ENCODE assay signal across 15 cellular contexts in the genomic region with DNA sequence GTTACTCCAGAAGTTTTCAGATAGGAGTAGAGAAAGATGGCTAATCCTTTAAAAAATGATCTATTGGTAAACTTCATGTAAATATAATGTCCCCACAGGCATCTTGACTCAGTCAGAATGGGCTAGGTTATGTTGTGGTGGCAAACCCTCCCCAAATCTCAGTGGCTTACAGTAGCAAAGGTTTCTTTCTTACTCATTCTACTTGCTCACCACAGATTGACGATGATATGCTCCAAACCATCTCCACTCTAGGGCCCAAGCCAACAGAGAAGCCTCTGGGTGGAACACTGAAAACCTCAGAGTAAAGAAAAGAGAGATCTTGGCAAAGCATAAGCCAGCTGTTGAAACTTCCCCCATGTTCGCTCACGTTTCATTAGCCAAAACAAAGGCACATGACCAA.
A peak's percentile ranks its signal among the peaks of the same experiment; 100 is the strongest.
DNase-seq lines count a peak whose midpoint lies in the region; ATAC-seq, FAIRE-seq and TF ChIP-seq lines count a peak whose summit lies in the region.
"Had no signal": no experiment of that assay in that cellular context is flagged by ENCODE, and none has a peak within 500 bp of the region (broad histone marks: within the 10 kb centered on the region; RNA-seq: fewer than 3 reads in every experiment).

No MANE protein-coding gene starts in this region.

- no peak overlapping the region for H3K27ac ChIP-seq in small intestine (ENCODE audit: low read depth in 1 of 2, low read length in 1 of 2)
- H3K27ac ChIP-seq: lower lobe of right lung, SK-N-MC, upper lobe of right lung had no signal

- no peak for FAIRE-seq in small intestine (lab: Jason Lieb, UNC)
- FAIRE-seq: endometrium had no signal

- H3K27me3 Mint-ChIP-seq in activated CD8-positive, alpha-beta memory T cell treated with anti-CD3 and anti-CD28 coated beads, Interleukin-2, amount 10 ng/mL, durations not matched to agents 7 days and 5 days: peaks cover 43% of the 10 kb centered on the region
- peaks cover 3% of the 10 kb centered on the region for H3K27me3 Mint-ChIP-seq in HFFc6 (ENCODE audit: insufficient read depth)

- no peak overlapping the region for H3K4me3 Mint-ChIP-seq in activated CD8-positive, alpha-beta memory T cell treated with anti-CD3 and anti-CD28 coated beads, Interleukin-2, amount 10 ng/mL, durations not matched to agents 7 days and 5 days
- no peak overlapping the region for H3K4me3 Mint-ChIP-seq in HFFc6
- H3K4me3 Mint-ChIP-seq: immature natural killer cell; naive thymus-derived CD8-positive, alpha-beta T cell had no signal

- DNase-seq in activated CD8-positive, alpha-beta memory T cell treated with anti-CD3 and anti-CD28 coated beads, Interleukin-2, amount 10 ng/mL, durations not matched to agents 7 days and 5 days: peak; percentile 55
- DNase-seq in activated CD8-positive, alpha-beta memory T cell treated with anti-CD3 and anti-CD28 coated beads for 24 hours: no peak
- peak; percentile 29 for DNase-seq in HFFc6
- DNase-seq in ecto neural progenitor cell (ENCODE audit: low spot score): peak; percentile 21
- DNase-seq in stimulated activated CD4-positive, alpha-beta T cell treated with anti-CD3 and anti-CD28 coated beads, TNF-alpha, amount 100 ng/mL, for 48 hours (ENCODE audit: low read depth in 3 of 3): peak in 2 of 3 donors; percentile 10 to 32
- DNase-seq in NCI-H1105 treated with DMSO at 0.1 percent for 48 hours (lab: John Stamatoyannopoulos, UW): no peak
- DNase-seq in small intestine: no peak
- DNase-seq in C1 segment of cervical spinal cord (lab: John Stamatoyannopoulos, UW): no peak
- DNase-seq: COR-L47; immature natural killer cell; lower lobe of right lung; naive thymus-derived CD8-positive, alpha-beta T cell; upper lobe of right lung had no signal

- 80 to 92% (median 82%) methylated on average over 3 of the region's 3 CpGs for WGBS in small intestine, 3 donors

- TF ChIP-seq CTCF in HFFc6 (IDR thresholded peaks at IDR 0.05): no peak

- peak; percentile 69 for ATAC-seq in activated CD8-positive, alpha-beta memory T cell treated with anti-CD3 and anti-CD28 coated beads, Interleukin-2, amount 10 ng/mL, durations not matched to agents 7 days and 5 days
- ATAC-seq: lower lobe of right lung; naive thymus-derived CD8-positive, alpha-beta T cell; upper lobe of right lung had no signal

- peaks cover 0 to 2% of the 10 kb centered on the region in 2 donors for H3K27me3 ChIP-seq in small intestine (ENCODE audit: control insufficient read depth in 2 of 2, insufficient read depth in 2 of 2, low read length in 2 of 2)
- H3K27me3 ChIP-seq: upper lobe of right lung had no signal

- no peaks in the 10 kb centered on the region for H3K36me3 ChIP-seq in small intestine (ENCODE audit: control insufficient read depth in 2 of 2, insufficient read depth in 2 of 2, low read length in 2 of 2)
- H3K36me3 ChIP-seq: lower lobe of right lung, upper lobe of right lung had no signal

- H3K4me1 ChIP-seq in small intestine (ENCODE audit: control insufficient read depth in 2 of 2, insufficient read depth in 1 of 2, low read depth in 1 of 2, low read length in 1 of 2): no peaks in the 10 kb centered on the region
- H3K4me1 ChIP-seq: lower lobe of right lung, upper lobe of right lung had no signal

- peaks cover 11% of the 10 kb centered on the region for H3K4me1 Mint-ChIP-seq in activated CD8-positive, alpha-beta memory T cell treated with anti-CD3 and anti-CD28 coated beads, Interleukin-2, amount 10 ng/mL, durations not matched to agents 7 days and 5 days
- H3K4me1 Mint-ChIP-seq in HFFc6 (ENCODE audit: low read depth): peaks cover 46% of the 10 kb centered on the region
- H3K4me1 Mint-ChIP-seq: immature natural killer cell; naive thymus-derived CD8-positive, alpha-beta T cell had no signal

- H3K9me3 ChIP-seq in small intestine (ENCODE audit: control insufficient read depth, low read depth): no peaks in the 10 kb centered on the region
- H3K9me3 ChIP-seq: lower lobe of right lung, upper lobe of right lung had no signal

- no peaks in the 10 kb centered on the region for H3K9me3 Mint-ChIP-seq in activated CD8-positive, alpha-beta memory T cell treated with anti-CD3 and anti-CD28 coated beads, Interleukin-2, amount 10 ng/mL, durations not matched to agents 7 days and 5 days (ENCODE audit: low read depth)
- no peaks in the 10 kb centered on the region for H3K9me3 Mint-ChIP-seq in HFFc6
- H3K9me3 Mint-ChIP-seq: immature natural killer cell had no signal

- CTCF ChIA-PET in activated CD8-positive, alpha-beta memory T cell treated with anti-CD3 and anti-CD28 coated beads, Interleukin-2, amount 10 ng/mL, durations not matched to agents 7 days and 5 days (lab: Charles Lee): no interaction called here

- H3K36me3 Mint-ChIP-seq in activated CD8-positive, alpha-beta memory T cell treated with anti-CD3 and anti-CD28 coated beads, Interleukin-2, amount 10 ng/mL, durations not matched to agents 7 days and 5 days: no peaks in the 10 kb centered on the region
- H3K36me3 Mint-ChIP-seq in HFFc6 (ENCODE audit: low read depth): no peaks in the 10 kb centered on the region
- H3K36me3 Mint-ChIP-seq: immature natural killer cell; naive thymus-derived CD8-positive, alpha-beta T cell had no signal

- no peak overlapping the region for H3K4me3 ChIP-seq in small intestine (ENCODE audit: low read depth in 1 of 2, low read length in 2 of 2)
- H3K4me3 ChIP-seq: lower lobe of right lung, SK-N-MC, upper lobe of right lung had no signal

- no peak overlapping the region for H3K27ac Mint-ChIP-seq in activated CD8-positive, alpha-beta memory T cell treated with anti-CD3 and anti-CD28 coated beads, Interleukin-2, amount 10 ng/mL, durations not matched to agents 7 days and 5 days
- no peak overlapping the region for H3K27ac Mint-ChIP-seq in HFFc6
- H3K27ac Mint-ChIP-seq: immature natural killer cell; naive thymus-derived CD8-positive, alpha-beta T cell had no signal

Comparison
In these comparisons a context has a peak if more than half of its experiments do, and no peak if none do; other contexts are left out.
1. DNase-seq: peak in activated CD8-positive, alpha-beta memory T cell treated with anti-CD3 and anti-CD28 coated beads, Interleukin-2, amount 10 ng/mL, durations not matched to agents 7 days and 5 days (single experiment), HFFc6 (single experiment), ecto neural progenitor cell (single experiment) and stimulated activated CD4-positive, alpha-beta T cell treated with anti-CD3 and anti-CD28 coated beads, TNF-alpha, amount 100 ng/mL, for 48 hours (2 of 3); none in activated CD8-positive, alpha-beta memory T cell treated with anti-CD3 and anti-CD28 coated beads for 24 hours (single experiment), NCI-H1105 treated with DMSO at 0.1 percent for 48 hours (single experiment), small intestine (single experiment) and C1 segment of cervical spinal cord (0 of 14).